Comparison of ENCODE assay signal across 18 cellular contexts in genomic region chr2:101788995-101789970, GRCh38.
DNase-seq lines count a peak whose midpoint lies in the region; ATAC-seq and TF ChIP-seq lines count a peak whose summit lies in the region.
"Had no signal": no experiment of that assay in that cellular context is flagged by ENCODE, and none has a peak within 500 bp of the region (broad histone marks: within the 10 kb centered on the region; RNA-seq: fewer than 3 reads in every experiment).

No MANE protein-coding gene starts in this region.

- H3K4me1 ChIP-seq in mucosa of descending colon (ENCODE audit: low read depth) (peaks cover 5% of the 10 kb centered on the region), vagina (peaks cover 63% of the 10 kb centered on the region)

- TF ChIP-seq POLR2A in vagina (IDR thresholded peaks at IDR 0.05) = no peak

- peaks cover 0 to 4% of the 10 kb centered on the region in 2 donors for H3K9me3 Mint-ChIP-seq in activated naive CD4-positive, alpha-beta T cell treated with anti-CD3 and anti-CD28 coated beads, Interleukin-2, amount 50 U/mL, for 72 hours
- H3K9me3 Mint-ChIP-seq: activated naive CD8-positive, alpha-beta T cell treated with anti-CD3 and anti-CD28 coated beads, Interleukin-2, amount 10 ng/mL, durations not matched to agents 7 days and 5 days had no signal

- peak overlapping the region; percentile 71 for H3K27ac ChIP-seq in vagina

- in situ Hi-C loops in astrocyte of the spinal cord (cut with HindIII; ENCODE audit: low sequenced_read_pairs) = no loop called here

- intact Hi-C loops in mucosa of descending colon (cut with DNase I, micrococcal nuclease) (no loop called here), vagina (cut with DNase I) (no loop called here)

- H3K27ac Mint-ChIP-seq in activated naive CD4-positive, alpha-beta T cell treated with anti-CD3 and anti-CD28 coated beads, Interleukin-2, amount 50 U/mL, for 72 hours = peak overlapping the region; percentile 19 to 68
- H3K27ac Mint-ChIP-seq: activated naive CD8-positive, alpha-beta T cell treated with anti-CD3 and anti-CD28 coated beads, Interleukin-2, amount 10 ng/mL, durations not matched to agents 7 days and 5 days had no signal

- H3K27me3 ChIP-seq in vagina = no peaks in the 10 kb centered on the region

- TF ChIP-seq CTCF in astrocyte of the spinal cord (IDR thresholded peaks at IDR 0.05; ENCODE audit: low read depth, low read length) (no peak), mucosa of descending colon (IDR thresholded peaks at IDR 0.05) (no peak), vagina (IDR thresholded peaks at IDR 0.05) (no peak)

- H3K4me3 ChIP-seq in astrocyte of the spinal cord (ENCODE audit: low read depth, low read length) = no peak overlapping the region
- H3K4me3 ChIP-seq in mucosa of descending colon = no peak overlapping the region
- H3K4me3 ChIP-seq in vagina = no peak overlapping the region

- H3K36me3 ChIP-seq in mucosa of descending colon (ENCODE audit: low read depth) = no peaks in the 10 kb centered on the region
- H3K36me3 ChIP-seq in vagina = no peaks in the 10 kb centered on the region

- no peak for DNase-seq in activated naive CD4-positive, alpha-beta T cell treated with anti-CD3 and anti-CD28 coated beads, Interleukin-2, amount 50 U/mL, for 72 hours (ENCODE audit: low spot score in 2 of 2)
- DNase-seq in activated naive CD4-positive, alpha-beta T cell (lab: John Stamatoyannopoulos, UW) = no peak
- DNase-seq in astrocyte of the spinal cord (ENCODE audit: low read depth, low spot score) = peak; percentile 22
- no peak for DNase-seq in mucosa of descending colon
- DNase-seq in vagina (ENCODE audit: extremely low spot score in 2 of 2) = no peak
- DNase-seq in hypothalamus (lab: John Stamatoyannopoulos, UW) = no peak
- DNase-seq in NCI-H1930 (lab: John Stamatoyannopoulos, UW) = no peak
- DNase-seq: activated CD4-positive, alpha-beta T cell treated with anti-CD3 and anti-CD28 coated beads for 4 hours; activated naive CD8-positive, alpha-beta T cell treated with anti-CD3 and anti-CD28 coated beads, Interleukin-2, amount 10 ng/mL, durations not matched to agents 7 days and 5 days; AML-193; effector CD8-positive, alpha-beta T cell; Kasumi-1; NCI-H2081 treated with DMSO at 0.1 percent for 48 hours; occipital lobe; OCI-M1; stimulated activated CD8-positive, alpha-beta memory T cell treated with anti-CD3 and anti-CD28 coated beads, Interleukin-4, amount 100 ng/mL, for 48 hours; T-helper 1 cell had no signal

- ATAC-seq in activated naive CD4-positive, alpha-beta T cell treated with anti-CD3 and anti-CD28 coated beads, Interleukin-2, amount 50 U/mL, for 72 hours = peak; percentile 74 to 78
- ATAC-seq in mucosa of descending colon (peak; percentile 60), esophagus mucosa (no peak)

- no peaks in the 10 kb centered on the region for H3K9me3 ChIP-seq in mucosa of descending colon
- no peaks in the 10 kb centered on the region for H3K9me3 ChIP-seq in vagina

- peaks cover 13 to 25% of the 10 kb centered on the region in 2 donors for H3K36me3 Mint-ChIP-seq in activated naive CD4-positive, alpha-beta T cell treated with anti-CD3 and anti-CD28 coated beads, Interleukin-2, amount 50 U/mL, for 72 hours
